Comparison of ENCODE assay signal across 8 cellular contexts in the genomic region with DNA sequence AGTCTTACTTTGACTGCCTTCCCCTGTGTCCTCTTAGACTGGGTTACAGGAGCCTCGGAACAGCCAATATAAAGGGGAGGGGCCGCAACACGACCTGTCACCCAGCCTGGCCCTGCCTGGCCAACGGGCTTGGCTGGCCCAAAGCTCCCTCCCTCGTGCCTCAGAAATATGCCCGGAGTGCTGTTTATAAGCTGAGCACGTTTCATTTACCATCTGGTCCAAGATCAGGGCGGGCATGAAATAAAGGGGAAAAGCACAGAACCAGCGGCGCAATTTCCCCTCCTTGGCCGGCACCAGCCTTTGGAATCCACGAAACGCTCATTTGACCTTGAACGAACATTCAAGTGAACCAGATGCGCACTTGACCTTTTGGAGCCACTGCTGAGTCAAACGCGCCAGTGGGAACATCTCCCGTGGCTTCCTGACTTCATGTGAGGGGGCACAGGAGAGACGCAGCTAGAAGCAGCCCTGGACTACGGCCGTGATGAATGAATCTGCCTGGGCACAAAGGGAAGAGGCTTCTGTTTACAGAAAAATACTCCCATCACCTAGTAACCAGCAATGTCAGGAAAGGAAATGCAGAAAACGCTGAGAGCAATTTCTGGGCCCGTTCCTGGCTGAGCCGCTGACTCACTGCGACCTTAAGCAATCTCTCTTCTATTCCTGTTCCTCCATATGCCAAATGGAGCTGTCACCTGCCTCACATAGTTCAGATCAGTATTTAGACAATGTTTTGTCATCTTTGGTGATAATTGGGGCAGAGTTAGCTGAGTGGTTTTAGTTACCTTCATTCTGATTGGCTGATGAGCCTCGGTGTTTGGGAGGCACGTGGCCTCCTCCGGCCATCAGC. TPM values are rescaled to one million over a fixed set of nuclear protein-coding genes. Genes with fewer than 3 reads are reported as not detected.
DNase-seq lines count a peak whose midpoint lies in the region; ATAC-seq, FAIRE-seq and TF ChIP-seq lines count a peak whose summit lies in the region.

No MANE protein-coding gene starts in this region.

- H3K4me3 ChIP-seq in breast epithelium (peak overlapping the region; percentile 0 to 54 (median 16)), skin epidermis (peak overlapping the region in 2 of 7 experiments; percentile 10 to 15), Karpas-422 (ENCODE audit: low read length) (no peak overlapping the region)

- no peak overlapping the region for H3K9ac ChIP-seq in Karpas-422 (ENCODE audit: low read length)

- H3K9me3 ChIP-seq in breast epithelium (no peaks in the 10 kb centered on the region), Karpas-422 (ENCODE audit: low read length) (no peaks in the 10 kb centered on the region)

- H3K4me1 ChIP-seq in breast epithelium = peaks cover 11 to 17% of the 10 kb centered on the region in 2 donors
- no peaks in the 10 kb centered on the region for H3K4me1 ChIP-seq in Karpas-422 (ENCODE audit: low read length)

- H3K36me3 ChIP-seq in breast epithelium (no peaks in the 10 kb centered on the region), Karpas-422 (ENCODE audit: insufficient read depth, low read length) (no peaks in the 10 kb centered on the region)

- no peaks in the 10 kb centered on the region for H3K79me2 ChIP-seq in Karpas-422 (ENCODE audit: low read length)

- no peak overlapping the region for H2AFZ ChIP-seq in Karpas-422 (ENCODE audit: low read length)

- DNase-seq in H54 (ENCODE audit: insufficient read length, low spot score) (peak; percentile 61), NCI-H510A treated with DMSO at 0.1 percent for 48 hours (lab: John Stamatoyannopoulos, UW) (peak; percentile 73), breast epithelium (ENCODE audit: low spot score in 2 of 2) (peak; percentile 78 to 90), islet precursor cell (peak; percentile 81), SK-N-DZ (ENCODE audit: low spot score) (no peak), Karpas-422 (no peak)

- H3K4me2 ChIP-seq in Karpas-422 (ENCODE audit: low read depth, low read length, poor library complexity, severe bottlenecking) = no peak overlapping the region

- intact Hi-C loops in breast epithelium (cut with DNase I; ENCODE audit: low total_unique reads) = loop anchor here (5.0 kb wide), 1 partner anchor 1740 kb away; no protein-coding TSS in a partner anchor

- no peaks in the 10 kb centered on the region for H3K9me2 ChIP-seq in Karpas-422 (replicated peaks; ENCODE audit: insufficient read depth, low read length)

- FAIRE-seq in H54 (lab: Jason Lieb, UNC) = peak; percentile 30

- no peaks in the 10 kb centered on the region for H4K20me1 ChIP-seq in Karpas-422 (ENCODE audit: insufficient read depth, low read depth, low read length)

- H3K27me3 ChIP-seq in breast epithelium (no peaks in the 10 kb centered on the region), Karpas-422 (ENCODE audit: low read length) (no peaks in the 10 kb centered on the region)

- ATAC-seq in GM18909 (IDR thresholded peaks at IDR 0.05; ENCODE audit: poor library complexity, unreplicated experiment) = no peak

- no peak for TF ChIP-seq CTCF in breast epithelium (IDR thresholded peaks at IDR 0.05)

- H3K27ac ChIP-seq in breast epithelium (peak overlapping the region; percentile 95 to 99), skin epidermis (peak overlapping the region; percentile 19 to 97 (median 89)), Karpas-422 (ENCODE audit: low read length) (no peak overlapping the region)

- 0 out of 2 replicates have a peak, but pooled peaks have one; percentile 13 for TF ChIP-seq POLR2A in H54 (IDR thresholded peaks at IDR 0.05; ENCODE audit: low read depth, low read length)
- TF ChIP-seq POLR2A in breast epithelium (IDR thresholded peaks at IDR 0.05) = peak; percentile 76

RNA-seq across cellular contexts. Expression of a gene that starts 53.3 kb away (rescaled TPM):
- 10 to 100 TPM in 1 of 3 donors, 1 to 10 TPM in 2; 6.1 to 16.2 (median 9.2) TPM for total RNA-seq in breast epithelium
- 9.5 and 10.0 TPM in 2 replicates for polyA plus RNA-seq in SK-N-DZ (2014; cell fraction: cytosol; rRNA removed)
- polyA plus RNA-seq in SK-N-DZ (2014; cell fraction: nucleus; rRNA removed) = 5.5 and 8.8 TPM in 2 replicates
- 6.4 and 23.7 TPM in 2 replicates for total RNA-seq in Karpas-422 (2014; rRNA removed; shearing (Covaris generic); ENCODE audit: low replicate concordance)

Comparison
In these comparisons a context has a peak if more than half of its experiments do, and no peak if none do; other contexts are left out.
1. DNase-seq: peak in H54 (single experiment), NCI-H510A treated with DMSO at 0.1 percent for 48 hours (single experiment), breast epithelium (2 of 2) and islet precursor cell (single experiment); none in SK-N-DZ (single experiment) and Karpas-422 (single experiment).